Comparison of ENCODE assay signal across 15 cellular contexts in the genomic region with DNA sequence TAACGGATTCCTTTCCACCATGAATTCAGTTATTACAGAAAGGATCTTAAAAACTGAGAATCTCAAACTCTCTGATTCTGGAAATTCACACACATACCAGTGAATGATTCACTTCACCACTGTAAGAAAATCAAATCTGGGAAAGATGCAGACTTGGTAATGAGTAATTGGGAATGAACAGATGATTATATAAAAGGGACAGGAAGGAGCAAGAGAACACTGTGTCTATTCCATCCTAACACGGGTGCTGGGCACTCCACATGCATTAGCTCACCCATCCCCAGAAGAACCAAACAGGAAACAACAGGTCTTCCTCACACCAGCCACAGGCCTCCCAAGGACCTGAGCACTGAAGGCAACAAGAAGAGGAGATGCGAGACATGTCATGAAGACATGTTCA.
A peak's percentile ranks its signal among the peaks of the same experiment; 100 is the strongest.
DNase-seq lines count a peak whose midpoint lies in the region; ATAC-seq and TF ChIP-seq lines count a peak whose summit lies in the region.
"Had no signal": no experiment of that assay in that cellular context is flagged by ENCODE, and none has a peak within 500 bp of the region (broad histone marks: within the 10 kb centered on the region; RNA-seq: fewer than 3 reads in every experiment).

No MANE protein-coding gene starts in this region.

- CTCF ChIA-PET in MCF 10A (lab: Yijun Ruan, JAX): interaction anchor here (2.9 kb wide), 1 partner anchor 51 kb away, joined by 13 read pairs; no protein-coding TSS in a partner anchor
- CTCF ChIA-PET in T-cell (lab: Charles Lee): no interaction called here

- H3K27ac ChIP-seq in right atrium auricular region: peak overlapping the region; percentile 89 to 91
- peak overlapping the region; percentile 74 for H3K27ac ChIP-seq in vagina
- H3K27ac ChIP-seq in GM23338 (ENCODE audit: low read depth): no peak overlapping the region
- H3K27ac ChIP-seq: spleen had no signal

- POLR2A ChIA-PET in MCF 10A (lab: Yijun Ruan, JAX) (interaction anchor here (0.7 to 3.6 kb wide), 7 partner anchors 8 to 50 kb away, joined by 3 to 24 read pairs (median 12); no protein-coding TSS in a partner anchor), T-cell (lab: Charles Lee) (no interaction called here)

- H3K27me3 ChIP-seq in right atrium auricular region (no peaks in the 10 kb centered on the region), kidney epithelial cell (ENCODE audit: control insufficient read depth, insufficient read depth, low read length) (no peaks in the 10 kb centered on the region), vagina (no peaks in the 10 kb centered on the region), GM23338 (ENCODE audit: insufficient read depth) (no peaks in the 10 kb centered on the region)
- H3K27me3 ChIP-seq: spleen had no signal

- H3F3A ChIP-seq in GM23338 (replicated peaks; ENCODE audit: low read depth): no peaks in the 10 kb centered on the region

- H3K36me3 Mint-ChIP-seq in MCF 10A (ENCODE audit: insufficient read depth, unreplicated experiment) (no peaks in the 10 kb centered on the region), GM23338 (ENCODE audit: low read depth) (no peaks in the 10 kb centered on the region; the same call in 2 of the 3 replicates), T-cell (peaks cover 33% of the 10 kb centered on the region)

- intact Hi-C loops in left ventricle myocardium superior (cut with micrococcal nuclease): no loop called here
- intact Hi-C loops in MCF 10A (cut with micrococcal nuclease): no loop called here
- intact Hi-C loops in vagina (cut with DNase I): loop anchor here (10.0 kb wide), 1 partner anchor 46 kb away; no protein-coding TSS in a partner anchor

- H4K20me1 ChIP-seq in GM23338 (replicated peaks; ENCODE audit: insufficient read depth): no peaks in the 10 kb centered on the region

- H3K9me3 Mint-ChIP-seq in MCF 10A (ENCODE audit: unreplicated experiment) (no peaks in the 10 kb centered on the region), GM23338 (no peaks in the 10 kb centered on the region; the same call in 2 of the 3 replicates), T-cell (no peaks in the 10 kb centered on the region)
- H3K9me3 Mint-ChIP-seq: activated T-helper 2 cell treated with anti-CD3 and anti-CD28 coated beads, Interferon-gamma antibody, Interleukin-2, Interleukin-4, amounts not matched to agents 10 μg/mL and 5 μg/mL and 100 μg/mL, durations not matched to agents 14 hours and 24 hours and 36 hours had no signal

- DNase-seq in right atrium auricular region (ENCODE audit: low spot score): no peak
- no peak for DNase-seq in left ventricle myocardium superior
- peak; percentile 28 for DNase-seq in MCF 10A (ENCODE audit: unreplicated experiment)
- peak; percentile 81 for DNase-seq in kidney epithelial cell (ENCODE audit: low read depth)
- no peak for DNase-seq in vagina (ENCODE audit: extremely low spot score in 2 of 2)
- no peak for DNase-seq in GM23338 (ENCODE audit: low spot score)
- DNase-seq in T-cell: no peak
- DNase-seq: C1 segment of cervical spinal cord, endodermal cell, MM.1S, spleen had no signal

- no peaks in the 10 kb centered on the region for H3K79me2 ChIP-seq in GM23338 (replicated peaks; ENCODE audit: insufficient read depth)

- no peak overlapping the region for H3K4me2 ChIP-seq in GM23338

- no peak overlapping the region for H3K4me3 Mint-ChIP-seq in MCF 10A (ENCODE audit: unreplicated experiment)
- no peak overlapping the region for H3K4me3 Mint-ChIP-seq in GM23338
- peak overlapping the region in 1 of 3 donors; percentile 16 for H3K4me3 Mint-ChIP-seq in T-cell
- H3K4me3 Mint-ChIP-seq: endodermal cell; stimulated activated memory B cell treated with anti-CD40 and anti-IgM and Interleukin-4, amounts not matched to agents 10 μg/mL and 1 μg/mL and 100 μg/mL, for 72 hours had no signal

- no TSS peak for BruUV-seq in MCF 10A (replicated peaks; lab: Mats Ljungman, UMichigan)

- H3K4me3 ChIP-seq in right atrium auricular region (no peak overlapping the region), kidney epithelial cell (ENCODE audit: low read depth, low read length) (no peak overlapping the region), vagina (no peak overlapping the region), GM23338 (no peak overlapping the region)
- H3K4me3 ChIP-seq: lung, spleen had no signal

- TF ChIP-seq POLR2A in vagina (IDR thresholded peaks at IDR 0.05): no peak

- no peaks in the 10 kb centered on the region for H3K9me2 ChIP-seq in GM23338 (ENCODE audit: insufficient read depth)

- no peak for ATAC-seq in left ventricle myocardium superior
- ATAC-seq in GM23338: no peak
- ATAC-seq in T-cell (replicated peaks in 1 of 4): no peak
- ATAC-seq in GM18858 (IDR thresholded peaks at IDR 0.05; ENCODE audit: unreplicated experiment): no peak
- ATAC-seq: stimulated activated memory B cell treated with anti-CD40 and anti-IgM and Interleukin-4, amounts not matched to agents 10 μg/mL and 1 μg/mL and 100 μg/mL, for 72 hours had no signal

- TF ChIP-seq CTCF in right atrium auricular region (IDR thresholded peaks at IDR 0.05): no peak
- no peak for TF ChIP-seq CTCF in MCF 10A (IDR thresholded peaks at IDR 0.05; ENCODE audit: unreplicated experiment)
- no peak for TF ChIP-seq CTCF in kidney epithelial cell (IDR thresholded peaks at IDR 0.05; ENCODE audit: insufficient read depth, low read length, poor library complexity, severe bottlenecking)
- no peak for TF ChIP-seq CTCF in vagina (IDR thresholded peaks at IDR 0.05)
- no peak for TF ChIP-seq CTCF in GM23338 (conservative IDR thresholded peaks at IDR 0.05; ENCODE audit: low read depth in 2 of 2)

- H3K4me1 ChIP-seq in right atrium auricular region: peaks cover 0 to 61% of the 10 kb centered on the region in 2 donors
- H3K4me1 ChIP-seq in vagina: peaks cover 25% of the 10 kb centered on the region
- no peaks in the 10 kb centered on the region for H3K4me1 ChIP-seq in GM23338 (ENCODE audit: insufficient read depth)
- H3K4me1 ChIP-seq: spleen had no signal

- H3K9me3 ChIP-seq in right atrium auricular region (no peaks in the 10 kb centered on the region), vagina (no peaks in the 10 kb centered on the region)
- H3K9me3 ChIP-seq: spleen had no signal

- H2AFZ ChIP-seq in GM23338: no peak overlapping the region

- no peaks in the 10 kb centered on the region for H3K27me3 Mint-ChIP-seq in MCF 10A (ENCODE audit: insufficient read depth, unreplicated experiment)
- H3K27me3 Mint-ChIP-seq in GM23338 (ENCODE audit: insufficient read depth, low read depth, poor library complexity): peaks cover 9% of the 10 kb centered on the region
- H3K27me3 Mint-ChIP-seq in T-cell: no peaks in the 10 kb centered on the region

- no peaks in the 10 kb centered on the region for H3K36me3 ChIP-seq in right atrium auricular region
- H3K36me3 ChIP-seq in kidney epithelial cell (ENCODE audit: control insufficient read depth, insufficient read depth, low read length): no peaks in the 10 kb centered on the region
- no peaks in the 10 kb centered on the region for H3K36me3 ChIP-seq in vagina
- H3K36me3 ChIP-seq in GM23338 (ENCODE audit: insufficient read depth): no peaks in the 10 kb centered on the region
- H3K36me3 ChIP-seq: spleen had no signal

- peaks cover 18% of the 10 kb centered on the region for H3K4me1 Mint-ChIP-seq in MCF 10A (ENCODE audit: insufficient read depth, unreplicated experiment)
- no peaks in the 10 kb centered on the region for H3K4me1 Mint-ChIP-seq in GM23338
- peaks cover 77 to 85% (median 80%) of the 10 kb centered on the region in 3 donors for H3K4me1 Mint-ChIP-seq in T-cell
- H3K4me1 Mint-ChIP-seq: endodermal cell; stimulated activated memory B cell treated with anti-CD40 and anti-IgM and Interleukin-4, amounts not matched to agents 10 μg/mL and 1 μg/mL and 100 μg/mL, for 72 hours had no signal

- peak overlapping the region; percentile 68 for H3K27ac Mint-ChIP-seq in MCF 10A (ENCODE audit: low read depth, unreplicated experiment)
- no peak overlapping the region for H3K27ac Mint-ChIP-seq in GM23338
- H3K27ac Mint-ChIP-seq in T-cell: no peak overlapping the region
- H3K27ac Mint-ChIP-seq: activated T-helper 2 cell treated with anti-CD3 and anti-CD28 coated beads, Interferon-gamma antibody, Interleukin-2, Interleukin-4, amounts not matched to agents 10 μg/mL and 5 μg/mL and 100 μg/mL, durations not matched to agents 14 hours and 24 hours and 36 hours; endodermal cell; stimulated activated memory B cell treated with anti-CD40 and anti-IgM and Interleukin-4, amounts not matched to agents 10 μg/mL and 1 μg/mL and 100 μg/mL, for 72 hours had no signal

TF ChIP-seq in GM23338, 12 proteins besides CTCF, POLR2A, EP300 and RAD21:
- TF ChIP-seq CREB1 (CRISPR knock-in tag; IDR thresholded peaks at IDR 0.05; ENCODE audit: low read depth): no peak
- no peak for TF ChIP-seq ZNF114 (CRISPR knock-in tag; IDR thresholded peaks at IDR 0.05)

Comparison
In these comparisons a context has a peak if more than half of its experiments do, and no peak if none do; other contexts are left out.
1. DNase-seq: peak in MCF 10A (single experiment) and kidney epithelial cell (single experiment); none in right atrium auricular region (single experiment), left ventricle myocardium superior (single experiment), vagina (0 of 2), GM23338 (single experiment) and T-cell (0 of 34).